2 cellular contexts compared by ENCODE assay signal in genomic region chr1:52660807-52661206, GRCh38.
TF ChIP-seq lines count a peak whose summit lies in the region.

No MANE protein-coding gene starts in this region.

TF ChIP-seq in K562, 482 proteins besides CTCF, POLR2A, EP300 and RAD21:
- TF ChIP-seq BCOR (IDR thresholded peaks at IDR 0.05) (peak; percentile 69), RBM25 (IDR thresholded peaks at IDR 0.05; ENCODE audit: low read depth, low read length, severe bottlenecking) (peak; percentile 54), JUN (IDR thresholded peaks at IDR 0.05; ENCODE audit: borderline replicate concordance, low read depth, low read length) (no peak), JUN (CRISPR knock-in tag; IDR thresholded peaks at IDR 0.05; ENCODE audit: borderline replicate concordance) (no peak)

TF ChIP-seq in neural cell, 6 proteins besides CTCF, POLR2A, EP300 and RAD21:
- TF ChIP-seq SMC3 (conservative IDR thresholded peaks at IDR 0.05; ENCODE audit: poor library complexity) (no peak), REST (IDR thresholded peaks at IDR 0.05; ENCODE audit: borderline replicate concordance) (no peak), MXI1 (conservative IDR thresholded peaks at IDR 0.05; ENCODE audit: poor library complexity, severe bottlenecking) (no peak), POLR2AphosphoS5 (IDR thresholded peaks at IDR 0.05) (no peak), EZH2 (IDR thresholded peaks at IDR 0.05; ENCODE audit: borderline replicate concordance, insufficient read depth, low read length, poor library complexity, severe bottlenecking) (no peak), TAF1 (IDR thresholded peaks at IDR 0.05; ENCODE audit: low read depth) (no peak)
TF ChIP-seq in neural cell: peak in this region for 0.
